ENCODE assay signal across 9 cellular contexts in the genomic region with DNA sequence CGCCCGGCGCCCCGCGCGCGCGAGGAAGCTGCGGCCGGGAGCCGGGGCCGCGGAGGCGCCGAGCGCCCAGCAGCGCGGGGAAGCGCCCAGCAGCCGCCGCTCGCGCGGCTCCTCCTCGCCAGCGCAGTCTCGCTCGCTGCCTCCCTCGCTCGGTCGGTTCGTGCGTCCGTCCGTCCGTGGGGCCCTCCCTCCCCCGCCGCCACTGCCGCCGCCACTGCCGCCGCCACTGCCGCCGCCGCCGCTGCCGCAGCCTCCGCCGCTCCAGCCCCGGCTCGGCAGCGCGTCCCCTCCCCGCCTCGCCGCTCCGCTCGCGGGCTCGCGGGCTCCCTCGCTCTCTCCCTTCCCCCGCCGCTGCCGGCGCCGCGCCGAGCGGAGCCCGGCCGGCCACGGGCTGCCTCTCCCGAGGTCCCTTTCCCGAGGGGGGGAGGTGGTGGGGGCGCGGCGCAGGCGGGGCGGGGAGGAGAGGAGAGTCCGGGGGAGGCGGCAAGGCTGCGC. TPM values are rescaled to one million over a fixed set of nuclear protein-coding genes. Genes with fewer than 3 reads are reported as not detected.
DNase-seq lines count a peak whose midpoint lies in the region; ATAC-seq and TF ChIP-seq lines count a peak whose summit lies in the region.
"Had no signal": no experiment of that assay in that cellular context is flagged by ENCODE, and none has a peak within 500 bp of the region (broad histone marks: within the 10 kb centered on the region; RNA-seq: fewer than 3 reads in every experiment).

A gene (minus strand): TSS at position 138 of the 495 bp plus-strand sequence.

- H3K9me3 ChIP-seq in H9 (ENCODE audit: control insufficient read depth, low read depth, low read length), result no peaks in the 10 kb centered on the region
- H3K9me3 ChIP-seq in parathyroid adenoma (ENCODE audit: control insufficient read depth, low read length), result no peaks in the 10 kb centered on the region

- H3K27me3 Mint-ChIP-seq in H9 (ENCODE audit: low read depth), result peaks cover 84% of the 10 kb centered on the region
- H3K27me3 Mint-ChIP-seq in activated naive CD8-positive, alpha-beta T cell treated with anti-CD3 and anti-CD28 coated beads for 36 hours, result peaks cover 71% of the 10 kb centered on the region

- WGBS in H9 (ENCODE audit: extremely low coverage, insufficient read length, low lambda C conversion rate), result no CpG with 5 or more reads among the region's 83 CpGs

- H2BK120ac ChIP-seq in H9 (ENCODE audit: low read depth, low read length, poor library complexity, severe bottlenecking), result no peak within 1 kb of the TSS

- no peaks in the 10 kb centered on the region for H4K20me1 ChIP-seq in H9 (ENCODE audit: control insufficient read depth, insufficient read depth, insufficient read length)

- H3K4me1 ChIP-seq in H9 (ENCODE audit: insufficient read depth, low read length) (no peaks in the 10 kb centered on the region), parathyroid adenoma (no peaks in the 10 kb centered on the region)

- no peak within 1 kb of the TSS for H3K4ac ChIP-seq in H9 (ENCODE audit: low read depth, low read length)

- H3K4me1 Mint-ChIP-seq in H9, result peaks cover 21 to 31% of the 10 kb centered on the region in 2 experiments
- H3K4me1 Mint-ChIP-seq in activated naive CD8-positive, alpha-beta T cell treated with anti-CD3 and anti-CD28 coated beads for 36 hours, result peaks cover 4% of the 10 kb centered on the region

- no peak within 1 kb of the TSS for H4K5ac ChIP-seq in H9 (ENCODE audit: insufficient read length, low read depth, low read length)

- H2BK20ac ChIP-seq in H9 (ENCODE audit: low read depth, low read length, poor library complexity, severe bottlenecking), result no peak within 1 kb of the TSS

- H3K27me3 ChIP-seq in H9 (ENCODE audit: insufficient read depth, low read length) (peaks cover 26% of the 10 kb centered on the region), parathyroid adenoma (ENCODE audit: control insufficient read depth, insufficient read depth, low read length) (no peaks in the 10 kb centered on the region)

- H3K4me3 ChIP-seq in AG10803 (ENCODE audit: low read length) (peak within 1 kb of the TSS; percentile 58), parathyroid adenoma (ENCODE audit: low read depth, low read length) (peak within 1 kb of the TSS; percentile 56)

- no peaks in the 10 kb centered on the region; a peak in 1 of 7 replicates for H3K36me3 Mint-ChIP-seq in H9 (ENCODE audit: insufficient read depth in 1 of 3, low read depth in 3 of 3)
- H3K36me3 Mint-ChIP-seq in activated naive CD8-positive, alpha-beta T cell treated with anti-CD3 and anti-CD28 coated beads for 36 hours, result no peaks in the 10 kb centered on the region

- no peaks in the 10 kb centered on the region for H3K36me3 ChIP-seq in parathyroid adenoma (ENCODE audit: control insufficient read depth, insufficient read depth, low read length)

- TF ChIP-seq CTCF in AG10803 (conservative IDR thresholded peaks at IDR 0.05; ENCODE audit: low read length), result no peak
- TF ChIP-seq CTCF in H9 (conservative IDR thresholded peaks at IDR 0.05), result no peak
- TF ChIP-seq CTCF in parathyroid adenoma (IDR thresholded peaks at IDR 0.05), result no peak

- no peak within 1 kb of the TSS for H3K56ac ChIP-seq in H9 (ENCODE audit: insufficient read length, low read depth, low read length)

- no peak within 1 kb of the TSS for H4K91ac ChIP-seq in H9 (ENCODE audit: insufficient read length, low read depth, low read length)

- H4K8ac ChIP-seq in H9 (replicated peaks; ENCODE audit: insufficient read length, low read depth, low read length), result no peak within 1 kb of the TSS

- H2AFZ ChIP-seq in H9 (ENCODE audit: low read length), result no peak within 1 kb of the TSS
- H2AFZ ChIP-seq in parathyroid adenoma, result peak within 1 kb of the TSS; percentile 77

- DNase-seq in AG10803 (ENCODE audit: low read depth) (peak; percentile 38), H9 (no peak), left cardiac atrium (peak; percentile 48), middle frontal gyrus (ENCODE audit: extremely low spot score, low spot score) (no peak)
- DNase-seq in activated naive CD8-positive, alpha-beta T cell treated with anti-CD3 and anti-CD28 coated beads for 36 hours, result peak; percentile 25

- no peak within 1 kb of the TSS for H3K27ac ChIP-seq in H9 (ENCODE audit: insufficient read length, low read depth, low read length)
- H3K27ac ChIP-seq in parathyroid adenoma, result no peak within 1 kb of the TSS
- H3K27ac ChIP-seq: epithelial cell of prostate had no signal

- ATAC-seq in left cardiac atrium (peak; percentile 33 to 42), GM21723 (IDR thresholded peaks at IDR 0.05; ENCODE audit: unreplicated experiment) (no peak), GM21529 (IDR thresholded peaks at IDR 0.05; ENCODE audit: unreplicated experiment) (no peak)

- H3K4me3 Mint-ChIP-seq in H9, result peak within 1 kb of the TSS; percentile 69 to 89
- H3K4me3 Mint-ChIP-seq in activated naive CD8-positive, alpha-beta T cell treated with anti-CD3 and anti-CD28 coated beads for 36 hours, result peak within 1 kb of the TSS; percentile 55

- H3K4me2 ChIP-seq in H9 (ENCODE audit: insufficient read depth, insufficient read length, low read length), result peak within 1 kb of the TSS; percentile 54
- H3K4me2 ChIP-seq in parathyroid adenoma (ENCODE audit: low read length), result peak within 1 kb of the TSS; percentile 83

- H2BK5ac ChIP-seq in H9 (ENCODE audit: insufficient read length, low read length), result no peak within 1 kb of the TSS

- no peak within 1 kb of the TSS for H2BK15ac ChIP-seq in H9 (ENCODE audit: low read depth, low read length)

- H3K23ac ChIP-seq in H9 (ENCODE audit: insufficient read length, low read depth, low read length), result no peak within 1 kb of the TSS

- no peak within 1 kb of the TSS for H3K27ac Mint-ChIP-seq in H9
- no peak within 1 kb of the TSS for H3K27ac Mint-ChIP-seq in activated naive CD8-positive, alpha-beta T cell treated with anti-CD3 and anti-CD28 coated beads for 36 hours

- no peaks in the 10 kb centered on the region for H3K79me2 ChIP-seq in H9 (ENCODE audit: insufficient read depth, low read length)
- no peaks in the 10 kb centered on the region for H3K79me2 ChIP-seq in parathyroid adenoma

- intact Hi-C loops in left cardiac atrium (cut with DNase I), result loop anchor here (2.0 to 10.0 kb wide), 4 partner anchors 155 to 348 kb away; no protein-coding TSS in a partner anchor

- H3K23me2 ChIP-seq in H9 (ENCODE audit: insufficient read length, low read depth, low read length, poor library complexity, severe bottlenecking), result peaks cover 21% of the 10 kb centered on the region

- no peak within 1 kb of the TSS for H3K18ac ChIP-seq in H9 (ENCODE audit: insufficient read length, low read depth, low read length)

- H2BK12ac ChIP-seq in H9 (ENCODE audit: insufficient read length, low read depth, low read length), result no peak within 1 kb of the TSS

- H2AK5ac ChIP-seq in H9 (ENCODE audit: insufficient read length, low read length), result no peak within 1 kb of the TSS

- H3K9me3 Mint-ChIP-seq in H9, result no peaks in the 10 kb centered on the region
- H3K9me3 Mint-ChIP-seq in activated naive CD8-positive, alpha-beta T cell treated with anti-CD3 and anti-CD28 coated beads for 36 hours, result no peaks in the 10 kb centered on the region

- H3T11ph ChIP-seq in H9 (ENCODE audit: low read length), result no peak within 1 kb of the TSS

- no peak within 1 kb of the TSS for H3K14ac ChIP-seq in H9 (ENCODE audit: insufficient read depth, low read length)

- no peaks in the 10 kb centered on the region for H3K79me1 ChIP-seq in H9 (ENCODE audit: insufficient read depth, low read depth, low read length, poor library complexity, severe bottlenecking)

- H3K9ac ChIP-seq in H9 (ENCODE audit: extremely low read depth, insufficient read length, low read length) (no peak within 1 kb of the TSS), parathyroid adenoma (no peak within 1 kb of the TSS)

RNA-seq across cellular contexts. Expression of the gene that starts here (rescaled TPM):
- total RNA-seq in H9 (2021) (0.15 TPM in 2 replicates), left cardiac atrium (10 to 100 TPM; 18.3 to 25.4 TPM)
- not detected for total RNA-seq in activated naive CD8-positive, alpha-beta T cell treated with anti-CD3 and anti-CD28 coated beads for 36 hours

Comparison
In these comparisons a context has a peak if more than half of its experiments do, and no peak if none do; other contexts are left out.
1. RNA of the gene that starts here (total RNA-seq): 18.3 to 25.4 TPM in left cardiac atrium; 0.15 TPM in H9 and not detected in activated naive CD8-positive, alpha-beta T cell treated with anti-CD3 and anti-CD28 coated beads for 36 hours; every median in the first group is over 10 times any median in the second.
2. Peak in DNase-seq in activated naive CD8-positive, alpha-beta T cell treated with anti-CD3 and anti-CD28 coated beads for 36 hours; RNA of the gene not detected or under 1 TPM.
3. DNase-seq: peak in AG10803 (single experiment) and left cardiac atrium (single experiment); none in H9 (single experiment) and middle frontal gyrus (single experiment).
4. ATAC-seq: peak in left cardiac atrium (2 of 2); none in GM21723 (single experiment) and GM21529 (single experiment).